ENCODE assay signal across 20 cellular contexts in genomic region chr20:55961351-55962320, GRCh38. TPM values are rescaled to one million over a fixed set of nuclear protein-coding genes. Genes with fewer than 3 reads are reported as not detected.
"Had no signal": no experiment of that assay in that cellular context is flagged by ENCODE, and none has a peak within 500 bp of the region (broad histone marks: within the 10 kb centered on the region; RNA-seq: fewer than 3 reads in every experiment).

No MANE protein-coding gene starts in this region.

- H3K9me3 ChIP-seq: ascending aorta, psoas muscle, vagina had no signal

- H3K27me3 ChIP-seq: ascending aorta, breast epithelium, heart left ventricle, vagina had no signal

- H3K36me3 ChIP-seq: ascending aorta, breast epithelium, heart left ventricle, vagina had no signal

- ATAC-seq: activated T-cell treated with anti-CD3 and anti-CD28 coated beads, Interleukin-2, amount 50 U/mL, for 72 hours; heart left ventricle; psoas muscle; right cardiac atrium; stimulated activated naive B cell treated with anti-CD40 and anti-IgM and Interleukin-4, amounts not matched to agents 10 μg/mL and 1 μg/mL and 100 μg/mL, for 72 hours had no signal

- H3K4me1 ChIP-seq: ascending aorta, breast epithelium, heart left ventricle, psoas muscle, vagina had no signal

- H3K4me3 ChIP-seq: ascending aorta, breast epithelium, heart left ventricle, psoas muscle, smooth muscle cell, vagina had no signal

- H3K27ac ChIP-seq: ascending aorta, breast epithelium, heart left ventricle, psoas muscle, vagina had no signal

- DNase-seq: activated CD4-positive, alpha-beta T cell treated with anti-CD3 and anti-CD28 coated beads, Interleukin-2, amount 50 U/mL, for 1 hour; activated CD4-positive, CD25-positive, alpha-beta regulatory T cell treated with anti-CD3 and anti-CD28 coated beads, Interleukin-2, amount 50 U/mL, for 72 hours; activated CD8-positive, alpha-beta memory T cell treated with anti-CD3 and anti-CD28 coated beads, Interleukin-2, amount 50 U/mL, for 48 hours; activated effector memory CD4-positive, alpha-beta T cell treated with anti-CD3 and anti-CD28 coated beads, Interleukin-2, amount 50 U/mL, for 16 hours; activated naive CD4-positive, alpha-beta T cell treated with anti-CD3 and anti-CD28 coated beads, Interleukin-2, amount 50 U/mL, for 16 hours; activated T-cell treated with anti-CD3 and anti-CD28 coated beads, Interleukin-2, amount 50 U/mL, for 72 hours; cortex of kidney; heart left ventricle; occipital lobe; psoas muscle; stimulated activated CD4-positive, alpha-beta T cell treated with anti-CD3 and anti-CD28 coated beads, Interleukin-4, amount 100 ng/mL, for 4 hours; stimulated activated naive B cell treated with anti-CD40 and anti-IgM and Interleukin-4, amounts not matched to agents 10 μg/mL and 1 μg/mL and 100 μg/mL, for 72 hours had no signal

RNA-seq across cellular contexts. Expression of gene CBLN4, which starts 43.7 kb away (rescaled TPM):
- total RNA-seq: activated T-cell treated with anti-CD3 and anti-CD28 coated beads, Interleukin-2, amount 50 U/mL, for 72 hours; kidney epithelial cell; lung microvascular endothelial cell; mesothelial cell of epicardium; right cardiac atrium; smooth muscle cell; vagina had no signal
- polyA plus RNA-seq: heart left ventricle, right cardiac atrium, smooth muscle cell had no signal
